Comparison of ENCODE assay signal across 1 cellular context in the genomic region with DNA sequence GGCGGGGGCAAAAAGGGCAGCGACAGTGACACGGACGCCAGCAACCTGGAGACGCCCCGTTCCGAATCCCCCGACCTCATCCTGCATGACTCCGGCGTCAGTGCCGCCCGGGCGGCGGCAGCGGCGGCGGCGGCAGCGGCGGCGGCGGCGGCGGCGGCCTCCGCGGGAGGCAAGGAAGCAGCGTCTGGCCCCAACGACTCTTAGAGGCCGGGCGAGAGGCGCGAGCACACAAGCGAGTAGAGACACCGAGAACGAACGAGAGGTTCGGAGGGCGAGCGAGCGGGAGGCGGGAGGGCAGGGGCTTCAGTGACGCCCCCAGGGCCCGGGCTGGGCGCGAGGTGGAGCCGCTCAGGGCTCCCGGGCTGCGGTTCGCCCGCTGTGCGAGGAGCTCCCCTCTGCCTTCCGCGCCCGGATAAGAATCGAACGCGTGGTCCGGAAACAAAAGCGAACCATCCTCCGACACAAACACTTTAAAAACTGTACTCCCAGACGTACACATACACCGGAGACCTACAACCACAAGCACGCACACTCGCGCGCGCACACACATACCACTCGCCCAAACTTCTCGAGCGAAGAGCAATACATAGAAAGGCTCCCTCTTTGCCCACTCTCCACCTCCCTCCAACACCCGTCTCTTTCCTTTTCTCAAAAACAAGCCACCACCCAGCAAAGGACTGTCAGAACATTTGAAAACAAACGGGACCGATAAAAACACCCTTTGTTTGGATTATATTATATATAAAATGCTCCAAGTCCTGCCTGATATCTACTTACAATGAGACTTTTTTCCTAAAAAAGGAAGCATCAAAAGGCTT.
TF ChIP-seq lines count a peak whose summit lies in the region.

No MANE protein-coding gene starts in this region.

TF ChIP-seq in GM23338, 12 proteins besides CTCF, POLR2A, EP300 and RAD21 (continued from another document):
- TF ChIP-seq EZH2 (IDR thresholded peaks at IDR 0.05; ENCODE audit: low read depth, unreplicated experiment): peak; percentile 87
